30 cellular contexts compared by ENCODE assay signal in genomic region chr1:125087247-125087646, GRCh38.
"Had no signal": no experiment of that assay in that cellular context is flagged by ENCODE, and none has a peak within 500 bp of the region (broad histone marks: within the 10 kb centered on the region; RNA-seq: fewer than 3 reads in every experiment).

No MANE protein-coding gene starts in this region.

- ATAC-seq: PC-3 had no signal

- H3K36me3 ChIP-seq: ascending aorta, cardiac muscle cell, Peyer's patch had no signal

- H3K27me3 ChIP-seq: ascending aorta, cardiac muscle cell, Peyer's patch had no signal

- H3K27ac ChIP-seq: ascending aorta, cardiac muscle cell, Peyer's patch, RWPE1, VCaP had no signal

- H3K4me3 ChIP-seq: ascending aorta, cardiac muscle cell, Peyer's patch had no signal

- H3K4me1 ChIP-seq: ascending aorta, Peyer's patch had no signal

- DNase-seq: activated B cell treated with CpG ODN at 0.5 μM for 24 hours; activated CD4-positive, alpha-beta memory T cell treated with anti-CD3 and anti-CD28 coated beads for 36 hours; activated CD4-positive, alpha-beta T cell treated with anti-CD3 and anti-CD28 coated beads for 4 hours; activated CD4-positive, alpha-beta T cell treated with anti-CD3 and anti-CD28 coated beads, Interleukin-2, amount 50 U/mL, for 1 hour; activated CD4-positive, CD25-positive, alpha-beta regulatory T cell treated with anti-CD3 and anti-CD28 coated beads, Interleukin-2, amount 50 U/mL, for 72 hours; activated CD8-positive, alpha-beta memory T cell treated with anti-CD3 and anti-CD28 coated beads, Interleukin-2, amount 50 U/mL, for 48 hours; activated naive CD4-positive, alpha-beta T cell treated with Interleukin-2 at 50 U/mL for 16 hours; activated naive CD8-positive, alpha-beta T cell treated with anti-CD3 and anti-CD28 coated beads, Interleukin-2, amount 10 ng/mL, durations not matched to agents 7 days and 5 days; Kasumi-1; KG1; MM.1S; MV-4-11; NCI-H1092 treated with DMSO at 0.1 percent for 48 hours; NCI-H1417 treated with DMSO at 0.1 percent for 48 hours; NCI-H187 treated with DMSO at 0.1 percent for 48 hours; NCI-H2081; NCI-H345; NCI-H524 treated with DMSO at 0.1 percent for 48 hours; NK-92 treated with Interleukin-12 subunit alpha and Interleukin-12 subunit beta, amount 100 ng/mL, for 24 hours; PC-3; Right ventricle myocardium superior; SW 1271; T-helper 1 cell; T-helper 2 cell; T-helper 9 cell had no signal
